9 cellular contexts compared by ENCODE assay signal in the genomic region with DNA sequence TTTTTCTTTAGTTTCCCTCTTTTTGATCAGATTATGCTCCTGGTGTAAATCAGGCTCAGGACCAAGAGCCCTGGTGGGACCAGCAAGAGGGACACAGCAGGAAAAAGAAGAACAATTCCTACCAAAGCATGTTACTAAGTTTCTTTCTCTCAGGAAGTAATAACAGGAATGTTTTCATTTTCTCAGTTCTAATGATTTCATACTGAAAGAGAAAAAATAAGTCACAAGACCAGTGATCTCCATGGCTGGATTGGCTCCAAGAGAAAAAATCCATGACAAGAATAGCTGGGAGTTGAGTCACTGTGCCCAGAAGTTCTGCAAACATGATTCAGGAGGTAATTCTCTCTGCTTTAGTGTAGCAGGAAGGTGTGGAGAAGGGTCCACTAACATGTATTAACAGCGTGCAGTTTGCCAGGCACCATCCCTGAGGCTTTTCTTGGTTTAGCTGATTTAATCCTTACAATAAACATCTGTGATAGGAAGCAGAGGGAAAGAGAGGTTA. TPM values are rescaled to one million over a fixed set of nuclear protein-coding genes. Genes with fewer than 3 reads are reported as not detected.
DNase-seq lines count a peak whose midpoint lies in the region; ATAC-seq and TF ChIP-seq lines count a peak whose summit lies in the region.
"Had no signal": no experiment of that assay in that cellular context is flagged by ENCODE, and none has a peak within 500 bp of the region (broad histone marks: within the 10 kb centered on the region; RNA-seq: fewer than 3 reads in every experiment).

No MANE protein-coding gene starts in this region.

- H3K27ac Mint-ChIP-seq in Calu3 (ENCODE audit: unreplicated experiment): peak overlapping the region; percentile 97
- no peak overlapping the region for H3K27ac Mint-ChIP-seq in stimulated activated memory B cell treated with anti-CD40 and anti-IgM and Interleukin-4, amounts not matched to agents 10 μg/mL and 1 μg/mL and 100 μg/mL, for 72 hours

- no peaks in the 10 kb centered on the region for H3K27me3 Mint-ChIP-seq in Calu3 (ENCODE audit: unreplicated experiment)
- H3K27me3 Mint-ChIP-seq in stimulated activated memory B cell treated with anti-CD40 and anti-IgM and Interleukin-4, amounts not matched to agents 10 μg/mL and 1 μg/mL and 100 μg/mL, for 72 hours: no peaks in the 10 kb centered on the region

- H3K79me2 ChIP-seq in SK-N-SH (ENCODE audit: insufficient read depth): no peaks in the 10 kb centered on the region

- POLR2A ChIA-PET in SK-N-SH (lab: Yijun Ruan, JAX): interaction anchor here (1.0 kb wide), 1 partner anchor 26 kb away, joined by 3 read pairs; a partner anchor contains a TSS

- peak overlapping the region; percentile 54 for H3K4me3 Mint-ChIP-seq in Calu3 (ENCODE audit: low read depth, unreplicated experiment)
- H3K4me3 Mint-ChIP-seq in stimulated activated memory B cell treated with anti-CD40 and anti-IgM and Interleukin-4, amounts not matched to agents 10 μg/mL and 1 μg/mL and 100 μg/mL, for 72 hours: no peak overlapping the region

- no TSS peak for BruUV-seq in Calu3 (replicated peaks; lab: Mats Ljungman, UMichigan)

- H3K4me1 ChIP-seq in SK-N-SH (ENCODE audit: control insufficient read depth in 1 of 2, insufficient read depth in 2 of 2, low read depth in 1 of 2, low read length in 1 of 2) (peaks cover 37 to 44% of the 10 kb centered on the region in 2 experiments), psoas muscle (peaks cover 41% of the 10 kb centered on the region)

- no peaks in the 10 kb centered on the region for H3K9me2 ChIP-seq in SK-N-SH

- peak overlapping the region; percentile 62 for H3K9ac ChIP-seq in SK-N-SH

- CTCF ChIA-PET in Calu3 (lab: Charles Lee) (interaction anchor here (0.7 to 1.9 kb wide), 4 partner anchors 8 to 92 kb away, joined by 3 to 13 read pairs (median 5); no protein-coding TSS in a partner anchor), SK-N-SH (lab: Yijun Ruan, JAX) (interaction anchor here (0.8 to 1.3 kb wide), 3 partner anchors 11 to 285 kb away, joined by 3 to 8 read pairs (median 4); no protein-coding TSS in a partner anchor)

- H3K36me3 ChIP-seq in SK-N-SH (replicated peaks in 1 of 2; ENCODE audit: control insufficient read depth in 1 of 2, insufficient read depth in 2 of 2, low read length in 1 of 2): no peaks in the 10 kb centered on the region
- H3K36me3 ChIP-seq in psoas muscle (ENCODE audit: insufficient read depth in 1 of 2, low read depth in 1 of 2): no peaks in the 10 kb centered on the region

- TF ChIP-seq CTCF in Calu3 (IDR thresholded peaks at IDR 0.05; ENCODE audit: unreplicated experiment): no peak
- TF ChIP-seq CTCF in SK-N-SH (IDR thresholded peaks at IDR 0.05): no peak
- TF ChIP-seq CTCF in psoas muscle (IDR thresholded peaks at IDR 0.05): no peak

- ATAC-seq in psoas muscle: peak; percentile 68 to 78 (median 76)
- ATAC-seq in stimulated activated memory B cell treated with anti-CD40 and anti-IgM and Interleukin-4, amounts not matched to agents 10 μg/mL and 1 μg/mL and 100 μg/mL, for 72 hours: no peak
- ATAC-seq: GM12878 had no signal

- no peak; the same call in 1 of the 2 replicates for TF ChIP-seq RAD21 in SK-N-SH (IDR thresholded peaks at IDR 0.05; ENCODE audit: low read length)

- peak; percentile 77 to 89 for TF ChIP-seq EP300 in SK-N-SH (IDR thresholded peaks at IDR 0.05; ENCODE audit: borderline replicate concordance in 1 of 2, low read depth in 1 of 2, low read length in 1 of 2)

- peaks cover 5% of the 10 kb centered on the region for H3K36me3 Mint-ChIP-seq in Calu3 (ENCODE audit: insufficient read depth, unreplicated experiment)
- H3K36me3 Mint-ChIP-seq in stimulated activated memory B cell treated with anti-CD40 and anti-IgM and Interleukin-4, amounts not matched to agents 10 μg/mL and 1 μg/mL and 100 μg/mL, for 72 hours: no peaks in the 10 kb centered on the region

- H3K27ac ChIP-seq in SK-N-SH (ENCODE audit: low read depth in 2 of 2, low read length in 1 of 2): peak overlapping the region; percentile 95 to 97
- H3K27ac ChIP-seq in psoas muscle: peak overlapping the region; percentile 69

- H3K27me3 ChIP-seq in SK-N-SH (ENCODE audit: insufficient read depth) (no peaks in the 10 kb centered on the region), psoas muscle (ENCODE audit: insufficient read depth in 3 of 3, low read length in 2 of 3) (no peaks in the 10 kb centered on the region)

- intact Hi-C loops in Calu3 (cut with micrococcal nuclease; ENCODE audit: unreplicated experiment) (loop anchor here (2.0 kb wide), 2 partner anchors 23 to 73 kb away; no protein-coding TSS in a partner anchor), psoas muscle (cut with DNase I) (no loop called here)

- H4K20me1 ChIP-seq in SK-N-SH (ENCODE audit: insufficient read depth): no peaks in the 10 kb centered on the region

- H2AFZ ChIP-seq in SK-N-SH (ENCODE audit: low read depth): peak overlapping the region; percentile 69

- H3K9me3 ChIP-seq in SK-N-SH (no peaks in the 10 kb centered on the region), psoas muscle (no peaks in the 10 kb centered on the region)

- H3K4me2 ChIP-seq in SK-N-SH: peak overlapping the region; percentile 63

- peaks cover 70% of the 10 kb centered on the region for H3K4me1 Mint-ChIP-seq in Calu3 (ENCODE audit: low read depth, unreplicated experiment)
- no peaks in the 10 kb centered on the region for H3K4me1 Mint-ChIP-seq in stimulated activated memory B cell treated with anti-CD40 and anti-IgM and Interleukin-4, amounts not matched to agents 10 μg/mL and 1 μg/mL and 100 μg/mL, for 72 hours

- H3K4me3 ChIP-seq in SK-N-SH (ENCODE audit: low read depth in 2 of 2, low read length in 1 of 2): peak overlapping the region in 1 of 2 experiments; percentile 38; a peak in 2 of 4 replicates
- no peak overlapping the region for H3K4me3 ChIP-seq in psoas muscle
- H3K4me3 ChIP-seq: GM12878 had no signal

- H3K9me3 Mint-ChIP-seq in Calu3 (ENCODE audit: low read depth, unreplicated experiment): no peaks in the 10 kb centered on the region
- H3K9me3 Mint-ChIP-seq in stimulated activated memory B cell treated with anti-CD40 and anti-IgM and Interleukin-4, amounts not matched to agents 10 μg/mL and 1 μg/mL and 100 μg/mL, for 72 hours: no peaks in the 10 kb centered on the region

- 7% methylated on average over 1 of the region's 1 CpG for WGBS in SK-N-SH (ENCODE audit: low lambda C conversion rate)
- WGBS in psoas muscle, 3 donors: 7 to 17% (median 14%) methylated on average over 1 of the region's 1 CpG

- DNase-seq in Calu3 (peak; percentile 71), SK-N-SH (peak; percentile 34), foreskin melanocyte (peak; percentile 88), psoas muscle (no peak), NCI-H2081 (lab: John Stamatoyannopoulos, UW) (no peak), NCI-H1694 treated with DMSO at 0.1 percent for 48 hours (lab: John Stamatoyannopoulos, UW) (no peak), HUDEP-2 (lab: John Stamatoyannopoulos, UW; ENCODE audit: unreplicated experiment in 76 of 76) (no peak)

- peaks cover 31% of the 10 kb centered on the region for H3F3A ChIP-seq in SK-N-SH (replicated peaks; ENCODE audit: insufficient read depth)

TF ChIP-seq in SK-N-SH, 30 proteins besides CTCF, POLR2A, EP300 and RAD21 (continues in another document):
- TF ChIP-seq SIN3A (IDR thresholded peaks at IDR 0.05; ENCODE audit: borderline replicate concordance, low read depth, low read length) (0 out of 2 replicates have a peak, but pooled peaks have one; percentile 57), RFX5 (IDR thresholded peaks at IDR 0.05; ENCODE audit: low read length) (no peak), ELF1 (IDR thresholded peaks at IDR 0.05) (0 out of 2 replicates have a peak, but pooled peaks have one; percentile 17), FOXM1 (IDR thresholded peaks at IDR 0.05; ENCODE audit: low read depth) (peak; percentile 35; the same call in 1 of the 2 replicates), CHD2 (IDR thresholded peaks at IDR 0.05; ENCODE audit: low read length, partially characterized antibody) (peak; percentile 57), RXRA (IDR thresholded peaks at IDR 0.05; ENCODE audit: borderline replicate concordance, low read depth) (peak; percentile 79; the same call in 1 of the 2 replicates)
- TF ChIP-seq, protein P1, sequence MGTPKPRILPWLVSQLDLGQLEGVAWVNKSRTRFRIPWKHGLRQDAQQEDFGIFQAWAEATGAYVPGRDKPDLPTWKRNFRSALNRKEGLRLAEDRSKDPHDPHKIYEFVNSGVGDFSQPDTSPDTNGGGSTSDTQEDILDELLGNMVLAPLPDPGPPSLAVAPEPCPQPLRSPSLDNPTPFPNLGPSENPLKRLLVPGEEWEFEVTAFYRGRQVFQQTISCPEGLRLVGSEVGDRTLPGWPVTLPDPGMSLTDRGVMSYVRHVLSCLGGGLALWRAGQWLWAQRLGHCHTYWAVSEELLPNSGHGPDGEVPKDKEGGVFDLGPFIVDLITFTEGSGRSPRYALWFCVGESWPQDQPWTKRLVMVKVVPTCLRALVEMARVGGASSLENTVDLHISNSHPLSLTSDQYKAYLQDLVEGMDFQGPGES (IDR thresholded peaks at IDR 0.05; ENCODE audit: low read depth, low read length): no peak
- TF ChIP-seq, protein P2, sequence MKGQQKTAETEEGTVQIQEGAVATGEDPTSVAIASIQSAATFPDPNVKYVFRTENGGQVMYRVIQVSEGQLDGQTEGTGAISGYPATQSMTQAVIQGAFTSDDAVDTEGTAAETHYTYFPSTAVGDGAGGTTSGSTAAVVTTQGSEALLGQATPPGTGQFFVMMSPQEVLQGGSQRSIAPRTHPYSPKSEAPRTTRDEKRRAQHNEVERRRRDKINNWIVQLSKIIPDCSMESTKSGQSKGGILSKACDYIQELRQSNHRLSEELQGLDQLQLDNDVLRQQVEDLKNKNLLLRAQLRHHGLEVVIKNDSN (IDR thresholded peaks at IDR 0.05; ENCODE audit: borderline replicate concordance, low read depth): no peak

RNA-seq across cellular contexts. Expression of a gene that starts 23.8 kb away (rescaled TPM):
- total RNA-seq in Calu3 (2022) (40.8 and 139 TPM in 2 replicates), psoas muscle (1 to 10 TPM; 1.2 to 4.2 (median 1.6) TPM)
- polyA plus RNA-seq in SK-N-SH (2012; rRNA removed) (0.99 and 1.2 TPM in 2 replicates), psoas muscle (1 to 10 TPM; 1.2 to 1.4 (median 1.3) TPM)
- polyA plus RNA-seq in SK-N-SH (2012; cell fraction: cytosol; rRNA removed): 1.7 and 1.8 TPM in 2 replicates
- 0.48 and 1.1 TPM in 2 replicates for polyA plus RNA-seq in SK-N-SH (2012; cell fraction: nucleus; rRNA removed)

RNA-seq across cellular contexts. Expression of a gene that starts 26.5 kb away (rescaled TPM):
- 66.7 and 127 TPM in 2 replicates for total RNA-seq in Calu3 (2022)
- 43.2 and 63.2 TPM in 2 replicates for polyA plus RNA-seq in SK-N-SH (2012; rRNA removed)
- 60.7 and 61.2 TPM in 2 replicates for polyA plus RNA-seq in SK-N-SH (2012; cell fraction: cytosol; rRNA removed)
- polyA plus RNA-seq in SK-N-SH (2012; cell fraction: nucleus; rRNA removed): 15.3 and 45.5 TPM in 2 replicates
- 10 to 100 TPM in 3 of 4 donors, 1 to 10 TPM in 1; 7.7 to 14.2 (median 12.3) TPM for total RNA-seq in psoas muscle
- 10 to 100 TPM in 1 of 3 donors, 1 to 10 TPM in 2; 7.6 to 10.3 (median 8.2) TPM for polyA plus RNA-seq in psoas muscle

RNA-seq across cellular contexts. Expression of a gene that starts 49.7 kb away (rescaled TPM):
- 45.2 and 153 TPM in 2 replicates for total RNA-seq in Calu3 (2022)
- polyA plus RNA-seq in SK-N-SH (2012; rRNA removed): 3.2 and 4.0 TPM in 2 replicates
- 5.0 and 5.2 TPM in 2 replicates for polyA plus RNA-seq in SK-N-SH (2012; cell fraction: cytosol; rRNA removed)
- 0.95 and 1.5 TPM in 2 replicates for polyA plus RNA-seq in SK-N-SH (2012; cell fraction: nucleus; rRNA removed)
- 1 to 10 TPM; 2.7 to 7.1 (median 5.5) TPM for total RNA-seq in psoas muscle
- 1 to 10 TPM; 2.0 to 4.6 (median 2.6) TPM for polyA plus RNA-seq in psoas muscle

Comparison
In these comparisons a context has a peak if more than half of its experiments do, and no peak if none do; other contexts are left out.
1. DNase-seq: peak in Calu3 (single experiment), SK-N-SH (single experiment) and foreskin melanocyte (single experiment); none in psoas muscle (0 of 2), NCI-H2081 (0 of 2), NCI-H1694 treated with DMSO at 0.1 percent for 48 hours (single experiment) and HUDEP-2 (0 of 76).